1 cellular context compared by ENCODE assay signal in the genomic region with DNA sequence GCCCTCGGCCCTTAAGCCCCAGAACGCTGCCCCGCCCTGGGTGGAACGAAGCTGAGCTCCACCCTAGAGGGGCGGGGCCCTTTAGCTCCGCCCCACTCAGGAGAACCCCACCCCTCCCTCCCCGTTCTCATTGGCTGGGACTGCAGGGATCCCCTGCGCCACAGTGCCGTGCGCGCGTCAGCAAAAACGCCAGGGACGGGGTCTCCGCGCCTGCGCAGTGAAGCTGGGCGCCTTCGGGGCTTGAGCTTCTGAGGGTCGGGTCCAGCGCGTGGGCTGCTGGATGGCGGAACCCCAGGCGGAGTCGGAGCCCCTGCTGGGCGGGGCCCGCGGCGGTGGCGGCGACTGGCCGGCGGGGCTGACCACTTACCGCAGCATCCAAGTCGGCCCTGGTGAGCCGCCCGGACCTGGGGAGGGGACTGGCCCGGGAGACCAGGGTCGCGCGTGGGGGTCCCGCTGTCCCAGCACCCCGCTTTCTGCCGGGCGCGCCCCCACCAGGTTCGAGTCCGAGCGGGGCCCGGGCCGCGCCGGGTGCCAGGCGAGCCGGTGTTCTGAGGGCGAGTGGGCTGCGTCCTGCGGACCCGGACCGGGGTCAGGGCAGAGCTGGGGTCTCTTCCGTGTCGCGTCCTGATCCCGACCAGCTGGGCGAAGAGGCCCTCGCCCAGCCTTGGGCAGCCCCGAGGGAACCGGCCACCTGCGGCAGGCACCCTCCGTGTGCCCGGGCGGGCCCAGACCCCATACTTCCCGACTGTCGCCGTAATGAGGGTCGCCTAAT.
TF ChIP-seq lines count a peak whose summit lies in the region.

A gene (plus strand): TSS at position 215 of the 772 bp plus-strand sequence. CDS start 66 bp downstream, at position 281.

TF ChIP-seq in HepG2, 621 proteins besides CTCF, POLR2A, EP300 and RAD21 (continued from another document and continues in another):
- TF ChIP-seq, protein P1, sequence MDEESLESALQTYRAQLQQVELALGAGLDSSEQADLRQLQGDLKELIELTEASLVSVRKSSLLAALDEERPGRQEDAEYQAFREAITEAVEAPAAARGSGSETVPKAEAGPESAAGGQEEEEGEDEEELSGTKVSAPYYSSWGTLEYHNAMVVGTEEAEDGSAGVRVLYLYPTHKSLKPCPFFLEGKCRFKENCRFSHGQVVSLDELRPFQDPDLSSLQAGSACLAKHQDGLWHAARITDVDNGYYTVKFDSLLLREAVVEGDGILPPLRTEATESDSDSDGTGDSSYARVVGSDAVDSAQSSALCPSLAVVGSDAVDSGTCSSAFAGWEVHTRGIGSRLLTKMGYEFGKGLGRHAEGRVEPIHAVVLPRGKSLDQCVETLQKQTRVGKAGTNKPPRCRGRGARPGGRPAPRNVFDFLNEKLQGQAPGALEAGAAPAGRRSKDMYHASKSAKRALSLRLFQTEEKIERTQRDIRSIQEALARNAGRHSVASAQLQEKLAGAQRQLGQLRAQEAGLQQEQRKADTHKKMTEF (CRISPR knock-in tag; IDR thresholded peaks at IDR 0.05), result peak; percentile 36; the same call in 1 of the 2 replicates
- TF ChIP-seq, protein P2, sequence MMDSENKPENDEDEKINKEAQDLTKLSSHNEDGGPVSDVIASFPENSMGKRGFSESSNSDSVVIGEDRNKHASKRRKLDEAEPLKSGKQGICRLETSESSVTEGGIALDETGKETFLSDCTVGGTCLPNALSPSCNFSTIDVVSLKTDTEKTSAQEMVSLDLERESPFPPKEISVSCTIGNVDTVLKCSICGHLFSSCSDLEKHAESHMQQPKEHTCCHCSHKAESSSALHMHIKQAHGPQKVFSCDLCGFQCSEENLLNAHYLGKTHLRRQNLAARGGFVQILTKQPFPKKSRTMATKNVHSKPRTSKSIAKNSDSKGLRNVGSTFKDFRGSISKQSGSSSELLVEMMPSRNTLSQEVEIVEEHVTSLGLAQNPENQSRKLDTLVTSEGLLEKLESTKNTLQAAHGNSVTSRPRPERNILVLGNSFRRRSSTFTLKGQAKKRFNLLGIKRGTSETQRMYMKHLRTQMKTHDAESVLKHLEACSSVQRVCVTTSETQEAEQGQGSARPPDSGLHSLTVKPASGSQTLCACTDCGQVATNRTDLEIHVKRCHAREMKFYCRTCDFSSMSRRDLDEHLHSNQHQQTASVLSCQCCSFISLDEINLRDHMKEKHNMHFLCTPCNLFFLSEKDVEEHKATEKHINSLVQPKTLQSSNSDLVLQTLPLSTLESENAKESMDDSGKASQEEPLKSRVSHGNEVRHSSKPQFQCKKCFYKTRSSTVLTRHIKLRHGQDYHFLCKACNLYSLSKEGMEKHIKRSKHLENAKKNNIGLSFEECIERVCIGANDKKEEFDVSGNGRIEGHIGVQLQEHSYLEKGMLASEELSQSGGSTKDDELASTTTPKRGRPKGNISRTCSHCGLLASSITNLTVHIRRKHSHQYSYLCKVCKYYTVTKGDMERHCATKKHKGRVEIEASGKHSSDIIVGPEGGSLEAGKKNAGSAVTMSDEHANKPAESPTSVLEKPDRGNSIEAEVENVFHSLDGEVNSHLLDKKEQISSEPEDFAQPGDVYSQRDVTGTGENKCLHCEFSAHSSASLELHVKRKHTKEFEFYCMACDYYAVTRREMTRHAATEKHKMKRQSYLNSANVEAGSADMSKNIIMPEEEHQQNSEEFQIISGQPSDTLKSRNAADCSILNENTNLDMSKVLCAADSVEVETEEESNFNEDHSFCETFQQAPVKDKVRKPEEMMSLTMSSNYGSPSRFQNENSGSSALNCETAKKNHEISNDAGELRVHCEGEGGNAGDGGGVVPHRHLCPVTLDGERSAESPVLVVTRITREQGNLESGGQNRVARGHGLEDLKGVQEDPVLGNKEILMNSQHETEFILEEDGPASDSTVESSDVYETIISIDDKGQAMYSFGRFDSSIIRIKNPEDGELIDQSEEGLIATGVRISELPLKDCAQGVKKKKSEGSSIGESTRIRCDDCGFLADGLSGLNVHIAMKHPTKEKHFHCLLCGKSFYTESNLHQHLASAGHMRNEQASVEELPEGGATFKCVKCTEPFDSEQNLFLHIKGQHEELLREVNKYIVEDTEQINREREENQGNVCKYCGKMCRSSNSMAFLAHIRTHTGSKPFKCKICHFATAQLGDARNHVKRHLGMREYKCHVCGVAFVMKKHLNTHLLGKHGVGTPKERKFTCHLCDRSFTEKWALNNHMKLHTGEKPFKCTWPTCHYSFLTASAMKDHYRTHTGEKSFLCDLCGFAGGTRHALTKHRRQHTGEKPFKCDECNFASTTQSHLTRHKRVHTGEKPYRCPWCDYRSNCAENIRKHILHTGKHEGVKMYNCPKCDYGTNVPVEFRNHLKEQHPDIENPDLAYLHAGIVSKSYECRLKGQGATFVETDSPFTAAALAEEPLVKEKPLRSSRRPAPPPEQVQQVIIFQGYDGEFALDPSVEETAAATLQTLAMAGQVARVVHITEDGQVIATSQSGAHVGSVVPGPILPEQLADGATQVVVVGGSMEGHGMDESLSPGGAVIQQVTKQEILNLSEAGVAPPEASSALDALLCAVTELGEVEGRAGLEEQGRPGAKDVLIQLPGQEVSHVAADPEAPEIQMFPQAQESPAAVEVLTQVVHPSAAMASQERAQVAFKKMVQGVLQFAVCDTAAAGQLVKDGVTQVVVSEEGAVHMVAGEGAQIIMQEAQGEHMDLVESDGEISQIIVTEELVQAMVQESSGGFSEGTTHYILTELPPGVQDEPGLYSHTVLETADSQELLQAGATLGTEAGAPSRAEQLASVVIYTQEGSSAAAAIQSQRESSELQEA (CRISPR knock-in tag; IDR thresholded peaks at IDR 0.05; ENCODE audit: not compliant biosample characterization), result peak; percentile 85
- TF ChIP-seq JUNB (CRISPR knock-in tag; IDR thresholded peaks at IDR 0.05; ENCODE audit: borderline replicate concordance) (no peak), KMT2A (CRISPR knock-in tag; IDR thresholded peaks at IDR 0.05) (peak; percentile 73), CBFB (CRISPR knock-in tag; IDR thresholded peaks at IDR 0.05) (peak; percentile 59; the same call in 1 of the 2 replicates), ZNF607 (CRISPR knock-in tag; IDR thresholded peaks at IDR 0.05; ENCODE audit: borderline replicate concordance) (no peak; the same call in none of the 2 replicates), ZNF510 (CRISPR knock-in tag; IDR thresholded peaks at IDR 0.05; ENCODE audit: low read depth) (no peak), MBD4 (IDR thresholded peaks at IDR 0.05; ENCODE audit: borderline replicate concordance, low read length) (no peak), TBL1XR1 (IDR thresholded peaks at IDR 0.05; ENCODE audit: borderline replicate concordance, low read length, partially characterized antibody) (no peak), ZNF256 (CRISPR knock-in tag; conservative IDR thresholded peaks at IDR 0.05) (no peak), ZSCAN9 (CRISPR knock-in tag; IDR thresholded peaks at IDR 0.05; ENCODE audit: borderline replicate concordance) (peak; percentile 41; the same call in 1 of the 2 replicates), ZNF772 (CRISPR knock-in tag; IDR thresholded peaks at IDR 0.05) (no peak), ZNF136 (CRISPR knock-in tag; IDR thresholded peaks at IDR 0.05; ENCODE audit: low read depth) (no peak), BRD4 (CRISPR knock-in tag; IDR thresholded peaks at IDR 0.05) (no peak), HOXA3 (CRISPR knock-in tag; IDR thresholded peaks at IDR 0.05) (peak; percentile 60; the same call in 1 of the 2 replicates), ZBTB7B (CRISPR knock-in tag; IDR thresholded peaks at IDR 0.05) (peak; percentile 42; the same call in 1 of the 2 replicates), ZMYM4 (CRISPR knock-in tag; IDR thresholded peaks at IDR 0.05) (peak; percentile 28; the same call in 1 of the 2 replicates), RFX1 (IDR thresholded peaks at IDR 0.05) (no peak)
- TF ChIP-seq, protein P3, sequence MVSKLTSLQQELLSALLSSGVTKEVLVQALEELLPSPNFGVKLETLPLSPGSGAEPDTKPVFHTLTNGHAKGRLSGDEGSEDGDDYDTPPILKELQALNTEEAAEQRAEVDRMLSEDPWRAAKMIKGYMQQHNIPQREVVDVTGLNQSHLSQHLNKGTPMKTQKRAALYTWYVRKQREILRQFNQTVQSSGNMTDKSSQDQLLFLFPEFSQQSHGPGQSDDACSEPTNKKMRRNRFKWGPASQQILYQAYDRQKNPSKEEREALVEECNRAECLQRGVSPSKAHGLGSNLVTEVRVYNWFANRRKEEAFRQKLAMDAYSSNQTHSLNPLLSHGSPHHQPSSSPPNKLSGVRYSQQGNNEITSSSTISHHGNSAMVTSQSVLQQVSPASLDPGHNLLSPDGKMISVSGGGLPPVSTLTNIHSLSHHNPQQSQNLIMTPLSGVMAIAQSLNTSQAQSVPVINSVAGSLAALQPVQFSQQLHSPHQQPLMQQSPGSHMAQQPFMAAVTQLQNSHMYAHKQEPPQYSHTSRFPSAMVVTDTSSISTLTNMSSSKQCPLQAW (CRISPR knock-in tag; IDR thresholded peaks at IDR 0.05), result peak; percentile 42
- TF ChIP-seq, protein P4, sequence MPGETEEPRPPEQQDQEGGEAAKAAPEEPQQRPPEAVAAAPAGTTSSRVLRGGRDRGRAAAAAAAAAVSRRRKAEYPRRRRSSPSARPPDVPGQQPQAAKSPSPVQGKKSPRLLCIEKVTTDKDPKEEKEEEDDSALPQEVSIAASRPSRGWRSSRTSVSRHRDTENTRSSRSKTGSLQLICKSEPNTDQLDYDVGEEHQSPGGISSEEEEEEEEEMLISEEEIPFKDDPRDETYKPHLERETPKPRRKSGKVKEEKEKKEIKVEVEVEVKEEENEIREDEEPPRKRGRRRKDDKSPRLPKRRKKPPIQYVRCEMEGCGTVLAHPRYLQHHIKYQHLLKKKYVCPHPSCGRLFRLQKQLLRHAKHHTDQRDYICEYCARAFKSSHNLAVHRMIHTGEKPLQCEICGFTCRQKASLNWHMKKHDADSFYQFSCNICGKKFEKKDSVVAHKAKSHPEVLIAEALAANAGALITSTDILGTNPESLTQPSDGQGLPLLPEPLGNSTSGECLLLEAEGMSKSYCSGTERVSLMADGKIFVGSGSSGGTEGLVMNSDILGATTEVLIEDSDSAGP (CRISPR knock-in tag; IDR thresholded peaks at IDR 0.05; ENCODE audit: borderline replicate concordance), result peak; percentile 73; the same call in 1 of the 2 replicates
- TF ChIP-seq, protein P5, sequence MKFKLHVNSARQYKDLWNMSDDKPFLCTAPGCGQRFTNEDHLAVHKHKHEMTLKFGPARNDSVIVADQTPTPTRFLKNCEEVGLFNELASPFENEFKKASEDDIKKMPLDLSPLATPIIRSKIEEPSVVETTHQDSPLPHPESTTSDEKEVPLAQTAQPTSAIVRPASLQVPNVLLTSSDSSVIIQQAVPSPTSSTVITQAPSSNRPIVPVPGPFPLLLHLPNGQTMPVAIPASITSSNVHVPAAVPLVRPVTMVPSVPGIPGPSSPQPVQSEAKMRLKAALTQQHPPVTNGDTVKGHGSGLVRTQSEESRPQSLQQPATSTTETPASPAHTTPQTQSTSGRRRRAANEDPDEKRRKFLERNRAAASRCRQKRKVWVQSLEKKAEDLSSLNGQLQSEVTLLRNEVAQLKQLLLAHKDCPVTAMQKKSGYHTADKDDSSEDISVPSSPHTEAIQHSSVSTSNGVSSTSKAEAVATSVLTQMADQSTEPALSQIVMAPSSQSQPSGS (CRISPR knock-in tag; IDR thresholded peaks at IDR 0.05), result peak; percentile 40; the same call in 1 of the 2 replicates
- TF ChIP-seq, protein P6, sequence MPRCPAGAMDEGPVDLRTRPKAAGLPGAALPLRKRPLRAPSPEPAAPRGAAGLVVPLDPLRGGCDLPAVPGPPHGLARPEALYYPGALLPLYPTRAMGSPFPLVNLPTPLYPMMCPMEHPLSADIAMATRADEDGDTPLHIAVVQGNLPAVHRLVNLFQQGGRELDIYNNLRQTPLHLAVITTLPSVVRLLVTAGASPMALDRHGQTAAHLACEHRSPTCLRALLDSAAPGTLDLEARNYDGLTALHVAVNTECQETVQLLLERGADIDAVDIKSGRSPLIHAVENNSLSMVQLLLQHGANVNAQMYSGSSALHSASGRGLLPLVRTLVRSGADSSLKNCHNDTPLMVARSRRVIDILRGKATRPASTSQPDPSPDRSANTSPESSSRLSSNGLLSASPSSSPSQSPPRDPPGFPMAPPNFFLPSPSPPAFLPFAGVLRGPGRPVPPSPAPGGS (CRISPR knock-in tag; IDR thresholded peaks at IDR 0.05), result peak; percentile 88
- TF ChIP-seq, protein P7, sequence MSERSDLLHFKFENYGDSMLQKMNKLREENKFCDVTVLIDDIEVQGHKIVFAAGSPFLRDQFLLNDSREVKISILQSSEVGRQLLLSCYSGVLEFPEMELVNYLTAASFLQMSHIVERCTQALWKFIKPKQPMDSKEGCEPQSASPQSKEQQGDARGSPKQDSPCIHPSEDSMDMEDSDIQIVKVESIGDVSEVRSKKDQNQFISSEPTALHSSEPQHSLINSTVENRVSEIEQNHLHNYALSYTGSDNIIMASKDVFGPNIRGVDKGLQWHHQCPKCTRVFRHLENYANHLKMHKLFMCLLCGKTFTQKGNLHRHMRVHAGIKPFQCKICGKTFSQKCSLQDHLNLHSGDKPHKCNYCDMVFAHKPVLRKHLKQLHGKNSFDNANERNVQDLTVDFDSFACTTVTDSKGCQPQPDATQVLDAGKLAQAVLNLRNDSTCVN (CRISPR knock-in tag; IDR thresholded peaks at IDR 0.05; ENCODE audit: borderline replicate concordance), result no peak
- TF ChIP-seq, protein P8, sequence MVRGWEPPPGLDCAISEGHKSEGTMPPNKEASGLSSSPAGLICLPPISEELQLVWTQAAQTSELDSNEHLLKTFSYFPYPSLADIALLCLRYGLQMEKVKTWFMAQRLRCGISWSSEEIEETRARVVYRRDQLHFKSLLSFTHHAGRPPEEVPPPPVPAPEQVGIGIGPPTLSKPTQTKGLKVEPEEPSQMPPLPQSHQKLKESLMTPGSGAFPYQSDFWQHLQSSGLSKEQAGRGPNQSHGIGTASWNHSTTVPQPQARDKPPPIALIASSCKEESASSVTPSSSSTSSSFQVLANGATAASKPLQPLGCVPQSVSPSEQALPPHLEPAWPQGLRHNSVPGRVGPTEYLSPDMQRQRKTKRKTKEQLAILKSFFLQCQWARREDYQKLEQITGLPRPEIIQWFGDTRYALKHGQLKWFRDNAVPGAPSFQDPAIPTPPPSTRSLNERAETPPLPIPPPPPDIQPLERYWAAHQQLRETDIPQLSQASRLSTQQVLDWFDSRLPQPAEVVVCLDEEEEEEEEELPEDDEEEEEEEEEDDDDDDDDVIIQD (CRISPR knock-in tag; IDR thresholded peaks at IDR 0.05; ENCODE audit: low read depth), result peak; percentile 96; the same call in 1 of the 2 replicates
- TF ChIP-seq, protein P9, sequence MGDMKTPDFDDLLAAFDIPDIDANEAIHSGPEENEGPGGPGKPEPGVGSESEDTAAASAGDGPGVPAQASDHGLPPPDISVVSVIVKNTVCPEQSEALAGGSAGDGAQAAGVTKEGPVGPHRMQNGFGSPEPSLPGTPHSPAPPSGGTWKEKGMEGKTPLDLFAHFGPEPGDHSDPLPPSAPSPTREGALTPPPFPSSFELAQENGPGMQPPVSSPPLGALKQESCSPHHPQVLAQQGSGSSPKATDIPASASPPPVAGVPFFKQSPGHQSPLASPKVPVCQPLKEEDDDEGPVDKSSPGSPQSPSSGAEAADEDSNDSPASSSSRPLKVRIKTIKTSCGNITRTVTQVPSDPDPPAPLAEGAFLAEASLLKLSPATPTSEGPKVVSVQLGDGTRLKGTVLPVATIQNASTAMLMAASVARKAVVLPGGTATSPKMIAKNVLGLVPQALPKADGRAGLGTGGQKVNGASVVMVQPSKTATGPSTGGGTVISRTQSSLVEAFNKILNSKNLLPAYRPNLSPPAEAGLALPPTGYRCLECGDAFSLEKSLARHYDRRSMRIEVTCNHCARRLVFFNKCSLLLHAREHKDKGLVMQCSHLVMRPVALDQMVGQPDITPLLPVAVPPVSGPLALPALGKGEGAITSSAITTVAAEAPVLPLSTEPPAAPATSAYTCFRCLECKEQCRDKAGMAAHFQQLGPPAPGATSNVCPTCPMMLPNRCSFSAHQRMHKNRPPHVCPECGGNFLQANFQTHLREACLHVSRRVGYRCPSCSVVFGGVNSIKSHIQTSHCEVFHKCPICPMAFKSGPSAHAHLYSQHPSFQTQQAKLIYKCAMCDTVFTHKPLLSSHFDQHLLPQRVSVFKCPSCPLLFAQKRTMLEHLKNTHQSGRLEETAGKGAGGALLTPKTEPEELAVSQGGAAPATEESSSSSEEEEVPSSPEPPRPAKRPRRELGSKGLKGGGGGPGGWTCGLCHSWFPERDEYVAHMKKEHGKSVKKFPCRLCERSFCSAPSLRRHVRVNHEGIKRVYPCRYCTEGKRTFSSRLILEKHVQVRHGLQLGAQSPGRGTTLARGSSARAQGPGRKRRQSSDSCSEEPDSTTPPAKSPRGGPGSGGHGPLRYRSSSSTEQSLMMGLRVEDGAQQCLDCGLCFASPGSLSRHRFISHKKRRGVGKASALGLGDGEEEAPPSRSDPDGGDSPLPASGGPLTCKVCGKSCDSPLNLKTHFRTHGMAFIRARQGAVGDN (CRISPR knock-in tag; IDR thresholded peaks at IDR 0.05), result peak; percentile 83
